Comparison of ENCODE assay signal across 8 cellular contexts in genomic region chr12:89352492-89353187, GRCh38. TPM values are rescaled to one million over a fixed set of nuclear protein-coding genes. Genes with fewer than 3 reads are reported as not detected.
A peak's percentile ranks its signal among the peaks of the same experiment; 100 is the strongest.
DNase-seq lines count a peak whose midpoint lies in the region; ATAC-seq and TF ChIP-seq lines count a peak whose summit lies in the region.

Gene DUSP6, minus strand, starts transcription at chr12:89352501. Its CDS starts 462 bp downstream, at chr12:89352039.

- H3K4me1 ChIP-seq in foreskin keratinocyte: peaks cover 15% of the 10 kb centered on the region

- H2AFZ ChIP-seq in neural cell (ENCODE audit: low read depth, low read length): peak within 1 kb of the TSS; percentile 54

- peak; percentile 34 for TF ChIP-seq POLR2A in NB4 (IDR thresholded peaks at IDR 0.05; ENCODE audit: extremely low read depth, insufficient read length)

- H3K36me3 Mint-ChIP-seq in activated naive CD4-positive, alpha-beta T cell treated with anti-CD3 and anti-CD28 coated beads for 36 hours (ENCODE audit: low read depth): peaks cover 25% of the 10 kb centered on the region

- DNase-seq in COLO668 (lab: John Stamatoyannopoulos, UW; ENCODE audit: unreplicated experiment): peak; percentile 98
- DNase-seq in NB4 (ENCODE audit: low read depth): peak; percentile 100
- peak; percentile 97 for DNase-seq in SK-N-MC (ENCODE audit: low read depth, low spot score)
- peak; percentile 97 for DNase-seq in activated naive CD4-positive, alpha-beta T cell treated with anti-CD3 and anti-CD28 coated beads for 36 hours
- DNase-seq in foreskin keratinocyte: peak; percentile 99 to 100
- DNase-seq in stimulated activated naive CD8-positive, alpha-beta T cell treated with anti-CD3 and anti-CD28 coated beads, Interleukin-15, Interleukin-2, amounts not matched to agents 100 U/mL and 50 U/mL, for 24 hours: peak; percentile 87

- CTCF ChIA-PET in activated naive CD4-positive, alpha-beta T cell treated with anti-CD3 and anti-CD28 coated beads for 36 hours (lab: Charles Lee): interaction anchor here (0.6 to 1.6 kb wide), 5 partner anchors 108 to 314 kb away, joined by 3 to 7 read pairs (median 3); no protein-coding TSS in a partner anchor

- peak within 1 kb of the TSS; percentile 96 for H3K4me2 ChIP-seq in neural cell (ENCODE audit: low read length)

- H3K9me2 ChIP-seq in neural cell (ENCODE audit: insufficient read depth, low read length): no peaks in the 10 kb centered on the region

- peak; percentile 84 for TF ChIP-seq EP300 in neural cell (conservative IDR thresholded peaks at IDR 0.05; ENCODE audit: poor library complexity, severe bottlenecking)

- H3K27ac ChIP-seq in SK-N-MC: no peak within 1 kb of the TSS
- peak within 1 kb of the TSS; percentile 86 for H3K27ac ChIP-seq in foreskin keratinocyte
- H3K27ac ChIP-seq in neural cell (ENCODE audit: low read length): peak within 1 kb of the TSS; percentile 95

- H3K4me1 Mint-ChIP-seq in activated naive CD4-positive, alpha-beta T cell treated with anti-CD3 and anti-CD28 coated beads for 36 hours (ENCODE audit: low read depth): peaks cover 29% of the 10 kb centered on the region

- peak; percentile 38 for ATAC-seq in GM21825 (IDR thresholded peaks at IDR 0.05; ENCODE audit: unreplicated experiment)
- peak; percentile 87 for ATAC-seq in foreskin keratinocyte
- peak; percentile 84 for ATAC-seq in stimulated activated naive CD8-positive, alpha-beta T cell treated with anti-CD3 and anti-CD28 coated beads, Interleukin-15, Interleukin-2, amounts not matched to agents 100 U/mL and 50 U/mL, for 24 hours

- peaks cover 5% of the 10 kb centered on the region for H3F3A ChIP-seq in neural cell (ENCODE audit: insufficient read depth, low read length, poor library complexity, severe bottlenecking)

- TF ChIP-seq RAD21 in neural cell (conservative IDR thresholded peaks at IDR 0.05): no peak

- no peak within 1 kb of the TSS for H3K9ac ChIP-seq in SK-N-MC (ENCODE audit: insufficient read length)
- H3K9ac ChIP-seq in neural cell (ENCODE audit: low read length): peak within 1 kb of the TSS; percentile 95

- H3K36me3 ChIP-seq in SK-N-MC (ENCODE audit: insufficient read depth, low read length) (no peaks in the 10 kb centered on the region), neural cell (ENCODE audit: insufficient read depth, low read length) (no peaks in the 10 kb centered on the region)

- peaks cover 57% of the 10 kb centered on the region for H3K79me2 ChIP-seq in neural cell (replicated peaks; ENCODE audit: insufficient read depth, low read length)

- no peaks in the 10 kb centered on the region for H3K9me3 Mint-ChIP-seq in activated naive CD4-positive, alpha-beta T cell treated with anti-CD3 and anti-CD28 coated beads for 36 hours

- peaks cover 2% of the 10 kb centered on the region for H3K27me3 Mint-ChIP-seq in activated naive CD4-positive, alpha-beta T cell treated with anti-CD3 and anti-CD28 coated beads for 36 hours (ENCODE audit: low read depth)

- H3K4me3 ChIP-seq in NB4 (ENCODE audit: low read depth, low read length) (peak within 1 kb of the TSS; percentile 90), SK-N-MC (peak within 1 kb of the TSS; percentile 85), neural cell (ENCODE audit: low read length) (peak within 1 kb of the TSS; percentile 89)

- H3K9me3 ChIP-seq in SK-N-MC (ENCODE audit: low read depth, low read length) (no peaks in the 10 kb centered on the region), neural cell (ENCODE audit: low read length) (no peaks in the 10 kb centered on the region)

- TF ChIP-seq CTCF in NB4 (IDR thresholded peaks at IDR 0.05; ENCODE audit: low read depth, low read length) (no peak), foreskin keratinocyte (conservative IDR thresholded peaks at IDR 0.05) (no peak), neural cell (IDR thresholded peaks at IDR 0.05; ENCODE audit: poor library complexity, severe bottlenecking) (no peak)

- peak within 1 kb of the TSS; percentile 89 for H3K4me3 Mint-ChIP-seq in activated naive CD4-positive, alpha-beta T cell treated with anti-CD3 and anti-CD28 coated beads for 36 hours

- intact Hi-C loops in activated naive CD4-positive, alpha-beta T cell treated with anti-CD3 and anti-CD28 coated beads for 36 hours (cut with micrococcal nuclease): loop anchor here (1.0 to 5.0 kb wide), 20 partner anchors 46 to 1315 kb away; partner anchors contain the start of genes CEP290, POC1B and TMTC3

- H4K20me1 ChIP-seq in neural cell (ENCODE audit: insufficient read depth): no peaks in the 10 kb centered on the region

- H3K27ac Mint-ChIP-seq in activated naive CD4-positive, alpha-beta T cell treated with anti-CD3 and anti-CD28 coated beads for 36 hours: peak within 1 kb of the TSS; percentile 92

- H3K27me3 ChIP-seq in foreskin keratinocyte: no peaks in the 10 kb centered on the region
- peaks cover 15% of the 10 kb centered on the region for H3K27me3 ChIP-seq in neural cell (ENCODE audit: insufficient read depth, low read depth, low read length)

TF ChIP-seq in neural cell, 6 proteins besides CTCF, POLR2A, EP300 and RAD21:
- TF ChIP-seq EZH2 (IDR thresholded peaks at IDR 0.05; ENCODE audit: borderline replicate concordance, insufficient read depth, low read length, poor library complexity, severe bottlenecking): no peak
- TF ChIP-seq SMC3 (conservative IDR thresholded peaks at IDR 0.05; ENCODE audit: poor library complexity): peak; percentile 14
- peak; percentile 54 for TF ChIP-seq MXI1 (conservative IDR thresholded peaks at IDR 0.05; ENCODE audit: poor library complexity, severe bottlenecking)
- TF ChIP-seq REST (IDR thresholded peaks at IDR 0.05; ENCODE audit: borderline replicate concordance): peak; percentile 91
- TF ChIP-seq TAF1 (IDR thresholded peaks at IDR 0.05; ENCODE audit: low read depth): peak; percentile 93
- TF ChIP-seq POLR2AphosphoS5 (IDR thresholded peaks at IDR 0.05): peak; percentile 92

RNA-seq across cellular contexts. Expression of gene DUSP6, which starts in this region (rescaled TPM):
- 10 to 100 TPM; 24.8 to 26.1 TPM for total RNA-seq in activated naive CD4-positive, alpha-beta T cell treated with anti-CD3 and anti-CD28 coated beads for 36 hours
- 163 and 174 TPM in 2 replicates for total RNA-seq in foreskin keratinocyte
- 46.0 and 62.1 TPM in 2 replicates for polyA plus RNA-seq in foreskin keratinocyte
- 40.1 and 44.3 TPM in 2 replicates for polyA plus RNA-seq in neural cell
- 50.8 and 62.1 TPM in 2 replicates for polyA minus RNA-seq in neural cell
